In genomic region chr5:133260715-133261114, GRCh38 we compare ENCODE assay signal across 16 cellular contexts.
DNase-seq lines count a peak whose midpoint lies in the region; ATAC-seq and TF ChIP-seq lines count a peak whose summit lies in the region.
"Had no signal": no experiment of that assay in that cellular context is flagged by ENCODE, and none has a peak within 500 bp of the region (broad histone marks: within the 10 kb centered on the region; RNA-seq: fewer than 3 reads in every experiment).

No MANE protein-coding gene starts in this region.

- H3K4me3 Mint-ChIP-seq in stimulated activated effector memory CD8-positive, alpha-beta T cell treated with anti-CD3 and anti-CD28 coated beads, Interleukin-12 subunit alpha, Interleukin-12 subunit beta, amount 100 ng/mL, for 72 hours: no peak overlapping the region
- H3K4me3 Mint-ChIP-seq in WTC11: no peak overlapping the region
- H3K4me3 Mint-ChIP-seq: activated CD8-positive, alpha-beta memory T cell treated with anti-CD3 and anti-CD28 coated beads, Interleukin-2, amount 10 ng/mL, durations not matched to agents 7 days and 5 days; brain had no signal

- H3K36me3 ChIP-seq in cardiac muscle cell (no peaks in the 10 kb centered on the region), brain microvascular endothelial cell (replicated peaks) (no peaks in the 10 kb centered on the region)

- H3K27ac ChIP-seq in cardiac muscle cell (no peak overlapping the region), brain microvascular endothelial cell (no peak overlapping the region)
- H3K27ac ChIP-seq: hepatocyte had no signal

- intact Hi-C loops in cardiac septum (cut with DNase I): no loop called here

- peak overlapping the region; percentile 32 for H3K27ac Mint-ChIP-seq in stimulated activated effector memory CD8-positive, alpha-beta T cell treated with anti-CD3 and anti-CD28 coated beads, Interleukin-12 subunit alpha, Interleukin-12 subunit beta, amount 100 ng/mL, for 72 hours
- no peak overlapping the region for H3K27ac Mint-ChIP-seq in WTC11
- H3K27ac Mint-ChIP-seq: activated CD8-positive, alpha-beta memory T cell treated with anti-CD3 and anti-CD28 coated beads, Interleukin-2, amount 10 ng/mL, durations not matched to agents 7 days and 5 days had no signal

- H3K27me3 ChIP-seq in cardiac muscle cell: no peaks in the 10 kb centered on the region
- peaks cover 4% of the 10 kb centered on the region for H3K27me3 ChIP-seq in brain microvascular endothelial cell (replicated peaks)
- H3K27me3 ChIP-seq: hepatocyte had no signal

- no peaks in the 10 kb centered on the region for H3K27me3 Mint-ChIP-seq in WTC11 (ENCODE audit: low read depth)

- in situ Hi-C loops in brain microvascular endothelial cell (cut with HindIII; ENCODE audit: low pct_ligation_motif_present, low sequenced_read_pairs): no loop called here

- TF ChIP-seq CTCF in cardiac muscle cell (IDR thresholded peaks at IDR 0.05; ENCODE audit: low read depth, low read length): peak; percentile 9
- peak; percentile 48 for TF ChIP-seq CTCF in brain microvascular endothelial cell (IDR thresholded peaks at IDR 0.05; ENCODE audit: low read depth, low read length, missing control alignments)
- TF ChIP-seq CTCF in WTC11 (IDR thresholded peaks at IDR 0.05): no peak

- POLR2A ChIA-PET in WTC11 (lab: Charles Lee): no interaction called here

- no peaks in the 10 kb centered on the region for H3K4me1 ChIP-seq in cardiac muscle cell (ENCODE audit: low read depth)

- CTCF ChIA-PET in WTC11 (lab: Charles Lee): interaction anchor here (2.0 to 2.4 kb wide), 2 partner anchors 13 to 149 kb away, joined by 7 to 8 read pairs; no protein-coding TSS in a partner anchor

- no peak for DNase-seq in cardiac muscle cell (ENCODE audit: low read depth in 1 of 2, low spot score in 1 of 2)
- no peak for DNase-seq in cardiac septum (ENCODE audit: low spot score)
- peak; percentile 31 for DNase-seq in NCI-H69 (lab: John Stamatoyannopoulos, UW)
- no peak for DNase-seq in brain microvascular endothelial cell
- no peak for DNase-seq in stimulated activated effector memory CD8-positive, alpha-beta T cell treated with anti-CD3 and anti-CD28 coated beads, Interleukin-12 subunit alpha, Interleukin-12 subunit beta, amount 100 ng/mL, for 72 hours (ENCODE audit: low spot score in 2 of 2)
- DNase-seq in WTC11 (ENCODE audit: low spot score): no peak
- no peak for DNase-seq in C1 segment of cervical spinal cord (lab: John Stamatoyannopoulos, UW)
- DNase-seq in NCI-H2171 (lab: John Stamatoyannopoulos, UW): no peak
- DNase-seq: ACHN; activated CD8-positive, alpha-beta memory T cell treated with anti-CD3 and anti-CD28 coated beads, Interleukin-2, amount 10 ng/mL, durations not matched to agents 7 days and 5 days; activated gamma-delta T cell; kidney glomerular epithelial cell; NCI-H2081 treated with DMSO at 0.1 percent for 48 hours; SIG-M5 had no signal

- H3K9me3 ChIP-seq in cardiac muscle cell (ENCODE audit: low read depth): no peaks in the 10 kb centered on the region

- H3K9me3 Mint-ChIP-seq in stimulated activated effector memory CD8-positive, alpha-beta T cell treated with anti-CD3 and anti-CD28 coated beads, Interleukin-12 subunit alpha, Interleukin-12 subunit beta, amount 100 ng/mL, for 72 hours: no peaks in the 10 kb centered on the region
- no peaks in the 10 kb centered on the region for H3K9me3 Mint-ChIP-seq in WTC11

- no peaks in the 10 kb centered on the region for H3K36me3 Mint-ChIP-seq in stimulated activated effector memory CD8-positive, alpha-beta T cell treated with anti-CD3 and anti-CD28 coated beads, Interleukin-12 subunit alpha, Interleukin-12 subunit beta, amount 100 ng/mL, for 72 hours
- H3K36me3 Mint-ChIP-seq in WTC11: no peaks in the 10 kb centered on the region
- H3K36me3 Mint-ChIP-seq: activated CD8-positive, alpha-beta memory T cell treated with anti-CD3 and anti-CD28 coated beads, Interleukin-2, amount 10 ng/mL, durations not matched to agents 7 days and 5 days; brain had no signal

- ATAC-seq in stimulated activated effector memory CD8-positive, alpha-beta T cell treated with anti-CD3 and anti-CD28 coated beads, Interleukin-12 subunit alpha, Interleukin-12 subunit beta, amount 100 ng/mL, for 72 hours: no peak
- no peak for ATAC-seq in WTC11
- ATAC-seq: activated CD8-positive, alpha-beta memory T cell treated with anti-CD3 and anti-CD28 coated beads, Interleukin-2, amount 10 ng/mL, durations not matched to agents 7 days and 5 days had no signal

- peaks cover 8% of the 10 kb centered on the region for H3K4me1 Mint-ChIP-seq in stimulated activated effector memory CD8-positive, alpha-beta T cell treated with anti-CD3 and anti-CD28 coated beads, Interleukin-12 subunit alpha, Interleukin-12 subunit beta, amount 100 ng/mL, for 72 hours
- peaks cover 22% of the 10 kb centered on the region for H3K4me1 Mint-ChIP-seq in WTC11

- H3K4me3 ChIP-seq in cardiac muscle cell: no peak overlapping the region
- H3K4me3 ChIP-seq in brain microvascular endothelial cell (ENCODE audit: low read depth, low read length): no peak overlapping the region
- H3K4me3 ChIP-seq: hepatocyte had no signal

TF ChIP-seq in WTC11, 78 proteins besides CTCF, POLR2A, EP300 and RAD21:
- TF ChIP-seq, protein P1, sequence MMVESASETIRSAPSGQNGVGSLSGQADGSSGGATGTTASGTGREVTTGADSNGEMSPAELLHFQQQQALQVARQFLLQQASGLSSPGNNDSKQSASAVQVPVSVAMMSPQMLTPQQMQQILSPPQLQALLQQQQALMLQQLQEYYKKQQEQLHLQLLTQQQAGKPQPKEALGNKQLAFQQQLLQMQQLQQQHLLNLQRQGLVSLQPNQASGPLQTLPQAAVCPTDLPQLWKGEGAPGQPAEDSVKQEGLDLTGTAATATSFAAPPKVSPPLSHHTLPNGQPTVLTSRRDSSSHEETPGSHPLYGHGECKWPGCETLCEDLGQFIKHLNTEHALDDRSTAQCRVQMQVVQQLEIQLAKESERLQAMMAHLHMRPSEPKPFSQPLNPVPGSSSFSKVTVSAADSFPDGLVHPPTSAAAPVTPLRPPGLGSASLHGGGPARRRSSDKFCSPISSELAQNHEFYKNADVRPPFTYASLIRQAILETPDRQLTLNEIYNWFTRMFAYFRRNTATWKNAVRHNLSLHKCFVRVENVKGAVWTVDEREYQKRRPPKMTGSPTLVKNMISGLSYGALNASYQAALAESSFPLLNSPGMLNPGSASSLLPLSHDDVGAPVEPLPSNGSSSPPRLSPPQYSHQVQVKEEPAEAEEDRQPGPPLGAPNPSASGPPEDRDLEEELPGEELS (CRISPR knock-in tag; IDR thresholded peaks at IDR 0.05): no peak
- TF ChIP-seq ZNF396 (CRISPR knock-in tag; IDR thresholded peaks at IDR 0.05; ENCODE audit: borderline replicate concordance) (no peak), SMAD4 (CRISPR knock-in tag; IDR thresholded peaks at IDR 0.05) (no peak), CBFB (CRISPR knock-in tag; IDR thresholded peaks at IDR 0.05; ENCODE audit: low read depth) (no peak), NFATC4 (CRISPR knock-in tag; IDR thresholded peaks at IDR 0.05) (no peak)
